ENCODE assay signal across 19 cellular contexts in the genomic region with DNA sequence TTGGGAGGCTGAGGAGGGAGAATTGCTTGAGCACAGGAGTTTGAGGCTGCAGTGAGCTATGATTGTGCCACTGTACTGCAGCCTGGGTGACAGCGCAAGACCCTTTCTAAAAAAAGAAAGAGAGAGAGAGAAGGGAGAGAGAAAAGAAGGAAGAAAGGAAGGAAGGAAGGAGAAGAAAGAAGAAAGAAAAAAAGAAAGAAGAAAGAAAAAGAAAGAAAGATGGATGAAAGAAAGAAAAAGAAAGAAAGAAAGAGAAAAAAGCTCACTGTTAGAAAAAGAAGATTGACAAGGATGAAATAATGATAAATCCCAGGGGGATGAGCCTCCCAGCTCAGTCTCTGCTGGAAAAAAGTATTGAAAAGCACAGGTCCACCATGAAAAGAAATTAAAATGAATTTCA. TPM values are rescaled to one million over a fixed set of nuclear protein-coding genes. Genes with fewer than 3 reads are reported as not detected.
DNase-seq lines count a peak whose midpoint lies in the region; ATAC-seq, FAIRE-seq and TF ChIP-seq lines count a peak whose summit lies in the region.
"Had no signal": no experiment of that assay in that cellular context is flagged by ENCODE, and none has a peak within 500 bp of the region (broad histone marks: within the 10 kb centered on the region; RNA-seq: fewer than 3 reads in every experiment).

No MANE protein-coding gene starts in this region.

- peak overlapping the region; percentile 94 for H3K27ac Mint-ChIP-seq in activated CD8-positive, alpha-beta memory T cell treated with anti-CD3 and anti-CD28 coated beads, Interleukin-2, amount 10 ng/mL, durations not matched to agents 7 days and 5 days
- H3K27ac Mint-ChIP-seq in CD8-positive, alpha-beta memory T cell = peak overlapping the region; percentile 82 to 98 (median 92)
- peak overlapping the region; percentile 80 for H3K27ac Mint-ChIP-seq in activated naive CD8-positive, alpha-beta T cell
- H3K27ac Mint-ChIP-seq in natural killer cell = peak overlapping the region; percentile 89 to 93

- CTCF ChIA-PET in activated CD8-positive, alpha-beta memory T cell treated with anti-CD3 and anti-CD28 coated beads, Interleukin-2, amount 10 ng/mL, durations not matched to agents 7 days and 5 days (lab: Charles Lee) = interaction anchor here (0.9 to 12.7 kb wide), 19 partner anchors 14 to 171 kb away, joined by 3 to 168 read pairs (median 12); a partner anchor contains a TSS
- CTCF ChIA-PET in CD8-positive, alpha-beta memory T cell (lab: Charles Lee) = interaction anchor here (0.6 to 4.3 kb wide), 14 partner anchors 9 to 201 kb away, joined by 3 to 44 read pairs (median 6); a partner anchor contains a TSS

- H3K27ac ChIP-seq in CD8-positive, alpha-beta memory T cell (ENCODE audit: low read depth, low read length) = no peak overlapping the region
- H3K27ac ChIP-seq: heart left ventricle had no signal

- intact Hi-C loops in natural killer cell (cut with micrococcal nuclease) = loop anchor here (5.0 kb wide), 1 partner anchor 34 kb away; no protein-coding TSS in a partner anchor

- ATAC-seq in activated CD8-positive, alpha-beta memory T cell treated with anti-CD3 and anti-CD28 coated beads, Interleukin-2, amount 10 ng/mL, durations not matched to agents 7 days and 5 days = no peak
- ATAC-seq in natural killer cell (no peak), GM18909 (IDR thresholded peaks at IDR 0.05; ENCODE audit: poor library complexity, unreplicated experiment) (no peak)
- ATAC-seq: heart left ventricle, PC-3, Right ventricle myocardium inferior had no signal

- no peak overlapping the region for H3K4me3 ChIP-seq in CD8-positive, alpha-beta memory T cell (ENCODE audit: low read length)
- H3K4me3 ChIP-seq: HAP-1, heart left ventricle, skin epidermis had no signal

- no peaks in the 10 kb centered on the region for H3K9me3 ChIP-seq in CD8-positive, alpha-beta memory T cell (ENCODE audit: low read length)
- H3K9me3 ChIP-seq: BE2C, HAP-1 had no signal

- H3K9me3 Mint-ChIP-seq in activated CD8-positive, alpha-beta memory T cell treated with anti-CD3 and anti-CD28 coated beads, Interleukin-2, amount 10 ng/mL, durations not matched to agents 7 days and 5 days (ENCODE audit: low read depth) = peaks cover 14% of the 10 kb centered on the region
- H3K9me3 Mint-ChIP-seq in CD8-positive, alpha-beta memory T cell = peaks cover 0 to 5% (median 4%) of the 10 kb centered on the region in 5 donors
- H3K9me3 Mint-ChIP-seq in activated naive CD8-positive, alpha-beta T cell (ENCODE audit: low read depth) = peaks cover 5% of the 10 kb centered on the region
- H3K9me3 Mint-ChIP-seq in natural killer cell = peaks cover 2% of the 10 kb centered on the region in 2 donors

- H3K27me3 ChIP-seq in CD8-positive, alpha-beta memory T cell (ENCODE audit: insufficient read depth, low read length, poor library complexity, severe bottlenecking) = no peaks in the 10 kb centered on the region
- H3K27me3 ChIP-seq: BE2C had no signal

- TF ChIP-seq CTCF in natural killer cell (IDR thresholded peaks at IDR 0.05) = no peak

- POLR2A ChIA-PET in CD8-positive, alpha-beta memory T cell (lab: Charles Lee) = interaction anchor here (1.7 kb wide), 1 partner anchor 26 kb away, joined by 6 read pairs; no protein-coding TSS in a partner anchor

- peaks cover 32% of the 10 kb centered on the region for H3K36me3 Mint-ChIP-seq in activated CD8-positive, alpha-beta memory T cell treated with anti-CD3 and anti-CD28 coated beads, Interleukin-2, amount 10 ng/mL, durations not matched to agents 7 days and 5 days
- H3K36me3 Mint-ChIP-seq in CD8-positive, alpha-beta memory T cell = peaks cover 0 to 11% (median 2%) of the 10 kb centered on the region in 3 donors
- peaks cover 8% of the 10 kb centered on the region for H3K36me3 Mint-ChIP-seq in activated naive CD8-positive, alpha-beta T cell
- peaks cover 11% of the 10 kb centered on the region for H3K36me3 Mint-ChIP-seq in natural killer cell

- H3K27me3 Mint-ChIP-seq in activated CD8-positive, alpha-beta memory T cell treated with anti-CD3 and anti-CD28 coated beads, Interleukin-2, amount 10 ng/mL, durations not matched to agents 7 days and 5 days = no peaks in the 10 kb centered on the region
- H3K27me3 Mint-ChIP-seq in CD8-positive, alpha-beta memory T cell = no peaks in the 10 kb centered on the region
- no peaks in the 10 kb centered on the region for H3K27me3 Mint-ChIP-seq in activated naive CD8-positive, alpha-beta T cell
- no peaks in the 10 kb centered on the region for H3K27me3 Mint-ChIP-seq in natural killer cell (ENCODE audit: low read depth in 2 of 2)

- no peak for DNase-seq in activated CD8-positive, alpha-beta memory T cell treated with anti-CD3 and anti-CD28 coated beads, Interleukin-2, amount 10 ng/mL, durations not matched to agents 7 days and 5 days
- no peak for DNase-seq in activated CD8-positive, alpha-beta memory T cell treated with anti-CD3 and anti-CD28 coated beads, Interleukin-2, amount 50 U/mL, for 48 hours
- DNase-seq in CD8-positive, alpha-beta memory T cell = no peak
- DNase-seq in natural killer cell (no peak), urothelium cell line (ENCODE audit: low spot score) (no peak)
- DNase-seq in stimulated activated CD4-positive, alpha-beta T cell treated with anti-CD3 and anti-CD28 coated beads, Interleukin-4, amount 100 ng/mL, for 24 hours = no peak
- DNase-seq: BE2C, EL, heart left ventricle, Kasumi-1, NCI-H1694, NCI-H524, occipital lobe, PC-3 had no signal

- H3K4me3 Mint-ChIP-seq in activated CD8-positive, alpha-beta memory T cell treated with anti-CD3 and anti-CD28 coated beads, Interleukin-2, amount 10 ng/mL, durations not matched to agents 7 days and 5 days = no peak overlapping the region
- H3K4me3 Mint-ChIP-seq in CD8-positive, alpha-beta memory T cell = peak overlapping the region in 6 of 7 donors; percentile 49 to 83 (median 58)
- H3K4me3 Mint-ChIP-seq in activated naive CD8-positive, alpha-beta T cell = peak overlapping the region; percentile 21
- H3K4me3 Mint-ChIP-seq in natural killer cell = peak overlapping the region; percentile 85

- FAIRE-seq in urothelium cell line (lab: Jason Lieb, UNC) = no peak

- H3K4me1 Mint-ChIP-seq in activated CD8-positive, alpha-beta memory T cell treated with anti-CD3 and anti-CD28 coated beads, Interleukin-2, amount 10 ng/mL, durations not matched to agents 7 days and 5 days = peaks cover 91% of the 10 kb centered on the region
- H3K4me1 Mint-ChIP-seq in CD8-positive, alpha-beta memory T cell = peaks cover 83 to 95% (median 90%) of the 10 kb centered on the region in 3 donors
- H3K4me1 Mint-ChIP-seq in activated naive CD8-positive, alpha-beta T cell (ENCODE audit: low read depth) = peaks cover 90% of the 10 kb centered on the region
- peaks cover 86 to 90% of the 10 kb centered on the region in 2 donors for H3K4me1 Mint-ChIP-seq in natural killer cell

- H3K4me1 ChIP-seq in CD8-positive, alpha-beta memory T cell (ENCODE audit: insufficient read depth, low read length) = peaks cover 78% of the 10 kb centered on the region
- H3K4me1 ChIP-seq: BE2C, HAP-1 had no signal

- H3K36me3 ChIP-seq in CD8-positive, alpha-beta memory T cell (ENCODE audit: insufficient read depth, low read length) = no peaks in the 10 kb centered on the region
- H3K36me3 ChIP-seq: BE2C, HAP-1, heart left ventricle had no signal

RNA-seq across cellular contexts. Expression of a gene that starts 22.8 kb away (rescaled TPM):
- 100 to 1,000 TPM; 136 to 196 TPM for total RNA-seq in activated CD8-positive, alpha-beta memory T cell treated with anti-CD3 and anti-CD28 coated beads, Interleukin-2, amount 10 ng/mL, durations not matched to agents 7 days and 5 days
- 10 to 100 TPM; 68.4 to 72.1 TPM for total RNA-seq in CD8-positive, alpha-beta memory T cell
- polyA plus RNA-seq in CD8-positive, alpha-beta memory T cell = 40.9 TPM
- 100 to 1,000 TPM; 196 to 233 (median 199) TPM for total RNA-seq in natural killer cell
- total RNA-seq: PC-3 had no signal
